In the genomic region with DNA sequence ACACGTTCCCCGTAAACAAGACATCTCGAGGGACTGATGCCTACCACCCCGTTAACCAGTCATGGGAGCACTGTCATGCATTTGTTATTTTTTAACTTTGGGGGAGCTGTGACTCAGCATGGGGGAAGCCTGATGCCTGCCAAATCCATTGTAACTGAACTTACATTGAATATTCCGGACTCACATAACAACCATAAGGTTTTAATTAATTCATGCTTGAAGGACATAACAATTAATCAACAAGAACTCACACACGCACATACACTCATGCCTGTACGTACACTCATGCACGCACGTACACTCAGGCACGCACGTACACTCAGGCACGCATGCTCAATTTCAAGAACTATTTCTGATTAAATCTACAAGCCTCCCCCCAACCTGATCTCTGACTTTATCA, we compare ENCODE assay signal across 21 cellular contexts.
"Had no signal": no experiment of that assay in that cellular context is flagged by ENCODE, and none has a peak within 500 bp of the region (broad histone marks: within the 10 kb centered on the region; RNA-seq: fewer than 3 reads in every experiment).

No MANE protein-coding gene starts in this region.

- DNase-seq: colonic mucosa; effector CD8-positive, alpha-beta T cell; endodermal cell; foreskin melanocyte; glutamatergic neuron; heart right ventricle; hippocampal formation; natural killer cell; occipital lobe; ovary; posterior cingulate gyrus; right lobe of liver; small intestine; stimulated activated CD4-positive, alpha-beta T cell treated with anti-CD3 and anti-CD28 coated beads, Interleukin-15, amount 100 ng/mL, for 24 hours; stimulated activated CD4-positive, alpha-beta T cell treated with anti-CD3 and anti-CD28 coated beads, Interleukin-2, amount 100 ng/mL, for 48 hours; stimulated activated naive B cell treated with anti-CD40 and anti-IgM and Interleukin-4, amounts not matched to agents 10 μg/mL and 1 μg/mL and 100 μg/mL, for 72 hours; thyroid gland; trophoblast cell had no signal

- H3K36me3 ChIP-seq: colonic mucosa, heart right ventricle, ovary, right lobe of liver, thyroid gland had no signal

- FAIRE-seq: keratinocyte, small intestine had no signal

- H3K27ac ChIP-seq: colonic mucosa, epithelial cell of prostate, heart right ventricle, ovary, right lobe of liver, thyroid gland had no signal

- H3K27me3 ChIP-seq: colonic mucosa, heart right ventricle, ovary, right lobe of liver, thyroid gland had no signal

- H3K9me3 ChIP-seq: colonic mucosa, heart right ventricle, ovary, right lobe of liver, thyroid gland had no signal

- H3K4me3 ChIP-seq: colonic mucosa, heart right ventricle, lung, ovary, right lobe of liver, thyroid gland had no signal

- H3K4me1 ChIP-seq: colonic mucosa, heart right ventricle, right lobe of liver, thyroid gland had no signal
